Comparison of ENCODE assay signal across 19 cellular contexts in genomic region chr1:14693996-14694395, GRCh38.
"Had no signal": no experiment of that assay in that cellular context is flagged by ENCODE, and none has a peak within 500 bp of the region (broad histone marks: within the 10 kb centered on the region; RNA-seq: fewer than 3 reads in every experiment).

No MANE protein-coding gene starts in this region.

- H3K4me1 ChIP-seq: heart right ventricle, left ventricle myocardium inferior, tibial artery had no signal

- H3K27ac ChIP-seq: dorsolateral prefrontal cortex, heart right ventricle, left ventricle myocardium inferior, tibial artery had no signal

- H3K4me3 Mint-ChIP-seq: central memory CD8-positive, alpha-beta T cell; naive B cell; stimulated activated memory B cell treated with anti-CD40 and anti-IgM and Interleukin-4, amounts not matched to agents 10 μg/mL and 1 μg/mL and 100 μg/mL, for 72 hours; stimulated activated naive CD8-positive, alpha-beta T cell treated with anti-CD3 and anti-CD28 coated beads, Interleukin-15, Interleukin-2, amounts not matched to agents 100 ng/mL and 50 ng/mL, for 24 hours had no signal

- H3K36me3 Mint-ChIP-seq: naive B cell; stimulated activated memory B cell treated with anti-CD40 and anti-IgM and Interleukin-4, amounts not matched to agents 10 μg/mL and 1 μg/mL and 100 μg/mL, for 72 hours had no signal

- H3K27ac Mint-ChIP-seq: naive B cell; stimulated activated memory B cell treated with anti-CD40 and anti-IgM and Interleukin-4, amounts not matched to agents 10 μg/mL and 1 μg/mL and 100 μg/mL, for 72 hours; stimulated activated naive CD8-positive, alpha-beta T cell treated with anti-CD3 and anti-CD28 coated beads, Interleukin-15, Interleukin-2, amounts not matched to agents 100 ng/mL and 50 ng/mL, for 24 hours had no signal

- H3K4me1 Mint-ChIP-seq: central memory CD8-positive, alpha-beta T cell; naive B cell; stimulated activated memory B cell treated with anti-CD40 and anti-IgM and Interleukin-4, amounts not matched to agents 10 μg/mL and 1 μg/mL and 100 μg/mL, for 72 hours had no signal

- DNase-seq: cortex of kidney; dorsolateral prefrontal cortex; effector CD8-positive, alpha-beta T cell; heart right ventricle; islet precursor cell; left ventricle myocardium inferior; mesenchymal stem cell; midbrain; naive B cell; right cardiac atrium; stimulated activated CD4-positive, alpha-beta T cell treated with anti-CD3 and anti-CD28 coated beads, Interleukin-15, amount 100 ng/mL, for 24 hours; stimulated activated CD4-positive, alpha-beta T cell treated with anti-CD3 and anti-CD28 coated beads, Interleukin-1b, Interleukin-23, amount 100 ng/mL, for 48 hours; stimulated activated CD4-positive, alpha-beta T cell treated with anti-CD3 and anti-CD28 coated beads, Interleukin-4, amount 100 ng/mL, for 24 hours; tibial artery had no signal

- ATAC-seq: heart right ventricle; right cardiac atrium; stimulated activated memory B cell treated with anti-CD40 and anti-IgM and Interleukin-4, amounts not matched to agents 10 μg/mL and 1 μg/mL and 100 μg/mL, for 72 hours had no signal

- H3K9me3 Mint-ChIP-seq: central memory CD8-positive, alpha-beta T cell; naive B cell; stimulated activated memory B cell treated with anti-CD40 and anti-IgM and Interleukin-4, amounts not matched to agents 10 μg/mL and 1 μg/mL and 100 μg/mL, for 72 hours; stimulated activated naive CD8-positive, alpha-beta T cell treated with anti-CD3 and anti-CD28 coated beads, Interleukin-15, Interleukin-2, amounts not matched to agents 100 ng/mL and 50 ng/mL, for 24 hours had no signal

- H3K4me3 ChIP-seq: dorsolateral prefrontal cortex, heart right ventricle, left ventricle myocardium inferior, lung, smooth muscle cell, tibial artery had no signal

- H3K9me3 ChIP-seq: heart right ventricle, left ventricle myocardium inferior, tibial artery had no signal

- H3K36me3 ChIP-seq: heart right ventricle, left ventricle myocardium inferior, tibial artery had no signal

- H3K4me2 ChIP-seq: smooth muscle cell had no signal
